Comparison of ENCODE assay signal across 19 cellular contexts in genomic region chr9:121178676-121179372, GRCh38. TPM values are rescaled to one million over a fixed set of nuclear protein-coding genes. Genes with fewer than 3 reads are reported as not detected.
A peak's percentile ranks its signal among the peaks of the same experiment; 100 is the strongest.
DNase-seq lines count a peak whose midpoint lies in the region; ATAC-seq and TF ChIP-seq lines count a peak whose summit lies in the region.
"Had no signal": no experiment of that assay in that cellular context is flagged by ENCODE, and none has a peak within 500 bp of the region (broad histone marks: within the 10 kb centered on the region; RNA-seq: fewer than 3 reads in every experiment).

No MANE protein-coding gene starts in this region.

- H3K4me3 Mint-ChIP-seq in MCF 10A (ENCODE audit: unreplicated experiment) (no peak overlapping the region), WTC11 (no peak overlapping the region)
- H3K4me3 Mint-ChIP-seq in activated naive CD8-positive, alpha-beta T cell treated with anti-CD3 and anti-CD28 coated beads for 36 hours, result no peak overlapping the region

- peak; percentile 15 to 26 for TF ChIP-seq RAD21 in liver (IDR thresholded peaks at IDR 0.05)

- H3K36me3 Mint-ChIP-seq in MCF 10A (ENCODE audit: insufficient read depth, unreplicated experiment) (peaks cover 86% of the 10 kb centered on the region), WTC11 (peaks cover 21% of the 10 kb centered on the region)
- peaks cover 27% of the 10 kb centered on the region for H3K36me3 Mint-ChIP-seq in activated naive CD8-positive, alpha-beta T cell treated with anti-CD3 and anti-CD28 coated beads for 36 hours

- no peak for TF ChIP-seq POLR2A in breast epithelium (IDR thresholded peaks at IDR 0.05)

- H3K9ac ChIP-seq in liver (ENCODE audit: low read depth in 1 of 2, low read length in 2 of 2), result no peak overlapping the region

- intact Hi-C loops in MCF 10A (cut with micrococcal nuclease) (no loop called here), breast epithelium (cut with DNase I; ENCODE audit: low total_unique reads) (no loop called here)

- CTCF ChIA-PET in MCF 10A (lab: Yijun Ruan, JAX), result interaction anchor here (1.0 kb wide), 1 partner anchor 10 kb away, joined by 3 read pairs; no protein-coding TSS in a partner anchor
- CTCF ChIA-PET in WTC11 (lab: Charles Lee), result no interaction called here

- no peaks in the 10 kb centered on the region for H3K27me3 ChIP-seq in breast epithelium
- no peaks in the 10 kb centered on the region for H3K27me3 ChIP-seq in liver (ENCODE audit: control insufficient read depth in 4 of 4, insufficient read depth in 4 of 4, low read length in 3 of 4)
- H3K27me3 ChIP-seq: uterus had no signal

- ATAC-seq in WTC11, result no peak
- ATAC-seq: activated CD4-positive, CD25-positive, alpha-beta regulatory T cell treated with anti-CD3 and anti-CD28 coated beads, Interleukin-2, amount 50 U/mL, for 24 hours; esophagus mucosa; sciatic nerve had no signal

- no TSS peak for BruUV-seq in MCF 10A (replicated peaks; lab: Mats Ljungman, UMichigan)

- 32% methylated on average over 6 of the region's 6 CpGs for WGBS in liver

- H3K9me3 Mint-ChIP-seq in MCF 10A (ENCODE audit: unreplicated experiment), result no peaks in the 10 kb centered on the region
- H3K9me3 Mint-ChIP-seq in activated naive CD8-positive, alpha-beta T cell treated with anti-CD3 and anti-CD28 coated beads for 36 hours, result no peaks in the 10 kb centered on the region
- no peaks in the 10 kb centered on the region for H3K9me3 Mint-ChIP-seq in WTC11

- H3K36me3 ChIP-seq in breast epithelium (no peaks in the 10 kb centered on the region), liver (ENCODE audit: control insufficient read depth in 4 of 4, insufficient read depth in 3 of 4, low read depth in 1 of 4, low read length in 3 of 4) (peaks cover 0 to 14% (median 6%) of the 10 kb centered on the region in 4 donors)
- H3K36me3 ChIP-seq: uterus had no signal

- H3K4me1 ChIP-seq in breast epithelium, result peaks cover 0 to 7% of the 10 kb centered on the region in 2 donors
- peaks cover 8 to 63% (median 51%) of the 10 kb centered on the region in 4 donors for H3K4me1 ChIP-seq in liver (ENCODE audit: control insufficient read depth in 4 of 4, insufficient read depth in 4 of 4, low read length in 3 of 4)
- H3K4me1 ChIP-seq: uterus had no signal

- H3K9me3 ChIP-seq in breast epithelium (no peaks in the 10 kb centered on the region), liver (ENCODE audit: control insufficient read depth in 4 of 4, low read length in 3 of 4) (no peaks in the 10 kb centered on the region)
- H3K9me3 ChIP-seq: uterus had no signal

- H3K4me1 Mint-ChIP-seq in MCF 10A (ENCODE audit: insufficient read depth, unreplicated experiment) (no peaks in the 10 kb centered on the region), WTC11 (no peaks in the 10 kb centered on the region)
- peaks cover 24% of the 10 kb centered on the region for H3K4me1 Mint-ChIP-seq in activated naive CD8-positive, alpha-beta T cell treated with anti-CD3 and anti-CD28 coated beads for 36 hours

- POLR2A ChIA-PET in MCF 10A (lab: Yijun Ruan, JAX), result interaction anchor here (0.5 kb wide), 1 partner anchor 9 kb away, joined by 3 read pairs; no protein-coding TSS in a partner anchor
- POLR2A ChIA-PET in WTC11 (lab: Charles Lee), result no interaction called here

- TF ChIP-seq CTCF in MCF 10A (IDR thresholded peaks at IDR 0.05; ENCODE audit: unreplicated experiment), result no peak
- TF ChIP-seq CTCF in breast epithelium (IDR thresholded peaks at IDR 0.05), result no peak
- no peak for TF ChIP-seq CTCF in liver (IDR thresholded peaks at IDR 0.05; ENCODE audit: low read depth, low read length, missing input control)
- TF ChIP-seq CTCF in WTC11 (IDR thresholded peaks at IDR 0.05), result no peak

- peak overlapping the region; percentile 27 for H3K27ac Mint-ChIP-seq in MCF 10A (ENCODE audit: low read depth, unreplicated experiment)
- H3K27ac Mint-ChIP-seq in activated naive CD8-positive, alpha-beta T cell treated with anti-CD3 and anti-CD28 coated beads for 36 hours, result peak overlapping the region; percentile 22
- no peak overlapping the region for H3K27ac Mint-ChIP-seq in WTC11

- H3K4me3 ChIP-seq in breast epithelium, result no peak overlapping the region
- peak overlapping the region in 1 of 3 donors; percentile 20 for H3K4me3 ChIP-seq in liver (ENCODE audit: low read depth in 1 of 3, low read length in 3 of 3)
- H3K4me3 ChIP-seq: uterus had no signal

- H3K27ac ChIP-seq in breast epithelium, result no peak overlapping the region
- H3K27ac ChIP-seq in liver (ENCODE audit: low read depth in 1 of 2, low read length in 2 of 2), result peak overlapping the region; percentile 60 to 76
- H3K27ac ChIP-seq: HL-60, uterus had no signal

- H3K27me3 Mint-ChIP-seq in MCF 10A (ENCODE audit: insufficient read depth, unreplicated experiment) (no peaks in the 10 kb centered on the region), WTC11 (ENCODE audit: low read depth) (no peaks in the 10 kb centered on the region)
- no peaks in the 10 kb centered on the region for H3K27me3 Mint-ChIP-seq in activated naive CD8-positive, alpha-beta T cell treated with anti-CD3 and anti-CD28 coated beads for 36 hours

- DNase-seq in MCF 10A (ENCODE audit: unreplicated experiment) (no peak), breast epithelium (ENCODE audit: low spot score in 2 of 2) (no peak), midbrain (lab: John Stamatoyannopoulos, UW) (no peak), NCI-H1092 treated with DMSO at 0.1 percent for 48 hours (lab: John Stamatoyannopoulos, UW) (no peak), WTC11 (ENCODE audit: low spot score) (no peak), NCI-H2029 (lab: John Stamatoyannopoulos, UW) (no peak)
- no peak for DNase-seq in activated naive CD8-positive, alpha-beta T cell treated with anti-CD3 and anti-CD28 coated beads for 36 hours
- DNase-seq: GF-D8, KBM-7, mesendoderm, NCI-H1092, NCI-H526 treated with DMSO at 0.1 percent for 48 hours, SHP77, uterus had no signal

TF ChIP-seq in liver, 16 proteins besides CTCF, POLR2A, EP300 and RAD21 (continues in another document):
- TF ChIP-seq TAF1 (conservative IDR thresholded peaks at IDR 0.05) (no peak), FOXA2 (IDR thresholded peaks at IDR 0.05) (peak; percentile 32), MAX (IDR thresholded peaks at IDR 0.05) (peak; percentile 31), ZBTB33 (IDR thresholded peaks at IDR 0.05) (peak; percentile 22), YY1 (IDR thresholded peaks at IDR 0.05) (no peak), EGR1 (IDR thresholded peaks at IDR 0.05; ENCODE audit: low read depth in 2 of 2) (peak in 1 of 2 donors; percentile 46), SP1 (IDR thresholded peaks at IDR 0.05) (peak; percentile 33), GABPA (IDR thresholded peaks at IDR 0.05 in 1 of 2, conservative IDR thresholded peaks at IDR 0.05 in 1 of 2) (peak in 1 of 2 donors; percentile 13), FOXA1 (IDR thresholded peaks at IDR 0.05) (no peak), HNF4G (IDR thresholded peaks at IDR 0.05) (no peak)

TF ChIP-seq in WTC11, 78 proteins besides CTCF, POLR2A, EP300 and RAD21 (continues in another document):
- TF ChIP-seq JAZF1 (CRISPR knock-in tag; IDR thresholded peaks at IDR 0.05) (no peak), RORB (CRISPR knock-in tag; IDR thresholded peaks at IDR 0.05) (no peak), PRRX2 (CRISPR knock-in tag; IDR thresholded peaks at IDR 0.05) (no peak), FOXJ3 (CRISPR knock-in tag; IDR thresholded peaks at IDR 0.05; ENCODE audit: borderline replicate concordance) (no peak), E2F1 (CRISPR knock-in tag; IDR thresholded peaks at IDR 0.05) (no peak), ZNF423 (CRISPR knock-in tag; IDR thresholded peaks at IDR 0.05) (no peak), MYBL2 (CRISPR knock-in tag; IDR thresholded peaks at IDR 0.05) (no peak), ZNF281 (CRISPR knock-in tag; IDR thresholded peaks at IDR 0.05) (no peak), OVOL2 (CRISPR knock-in tag; IDR thresholded peaks at IDR 0.05; ENCODE audit: borderline replicate concordance) (no peak), HMGA2 (CRISPR knock-in tag; IDR thresholded peaks at IDR 0.05) (no peak), ZNF396 (CRISPR knock-in tag; IDR thresholded peaks at IDR 0.05; ENCODE audit: borderline replicate concordance) (no peak)

RNA-seq across cellular contexts. Expression of gene RAB14, which starts 22.8 kb away (rescaled TPM):
- total RNA-seq in MCF 10A (2022), result 65.8 and 77.0 TPM in 2 replicates
- 10 to 100 TPM; 36.5 to 53.1 (median 41.3) TPM for total RNA-seq in breast epithelium
- 10 to 100 TPM; 58.4 to 61.0 TPM for total RNA-seq in activated naive CD8-positive, alpha-beta T cell treated with anti-CD3 and anti-CD28 coated beads for 36 hours
- 10 to 100 TPM; 30.2 to 42.8 TPM for total RNA-seq in liver
- 10 to 100 TPM; 25.9 to 48.2 TPM for polyA plus RNA-seq in liver
- total RNA-seq in WTC11 (2021), result 32.3 to 36.0 TPM (median 34.0 TPM) in 3 replicates

Comparison
In these comparisons a context has a peak if more than half of its experiments do, and no peak if none do; other contexts are left out.
1. H3K27ac ChIP-seq: peak in liver (2 of 2); none in breast epithelium (0 of 2).